ENCODE assay signal across 21 cellular contexts in the genomic region with DNA sequence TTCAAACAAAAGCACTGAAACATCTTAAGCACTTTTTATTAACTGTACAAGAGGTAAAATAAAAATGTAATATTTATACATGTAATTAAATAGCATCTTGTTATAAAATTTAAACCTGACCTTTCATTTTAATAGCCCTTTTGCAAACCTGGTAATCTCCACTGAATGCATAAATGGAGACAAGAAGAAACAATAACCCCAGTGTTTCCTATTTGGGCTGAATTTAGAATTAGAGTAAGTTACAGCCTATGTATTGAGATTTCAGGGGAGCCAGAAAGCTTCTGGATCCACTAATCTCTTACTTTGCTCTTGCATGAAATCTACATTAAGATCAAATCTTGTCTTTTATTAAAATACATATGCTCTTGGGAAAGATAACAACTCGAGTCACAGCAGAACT.
DNase-seq lines count a peak whose midpoint lies in the region; ATAC-seq, FAIRE-seq and TF ChIP-seq lines count a peak whose summit lies in the region.
"Had no signal": no experiment of that assay in that cellular context is flagged by ENCODE, and none has a peak within 500 bp of the region (broad histone marks: within the 10 kb centered on the region; RNA-seq: fewer than 3 reads in every experiment).

No MANE protein-coding gene starts in this region.

- WGBS in SK-N-SH (ENCODE audit: low lambda C conversion rate): 50% methylated on average over 1 of the region's 1 CpG

- H3K4me3 ChIP-seq in SK-N-SH (ENCODE audit: low read depth in 2 of 2, low read length in 1 of 2) (no peak overlapping the region), astrocyte (ENCODE audit: insufficient read depth, low read depth, low read length) (no peak overlapping the region), keratinocyte (ENCODE audit: control insufficient read depth in 2 of 3, extremely low read depth in 1 of 3, insufficient read depth in 2 of 3, low read depth in 1 of 3, low read length in 3 of 3) (peak overlapping the region in 2 of 3 experiments; percentile 22 to 36), thoracic aorta (no peak overlapping the region)

- no peaks in the 10 kb centered on the region for H3K9me3 ChIP-seq in SK-N-SH
- no peaks in the 10 kb centered on the region for H3K9me3 ChIP-seq in astrocyte (ENCODE audit: insufficient read depth, low read depth, low read length)
- no peaks in the 10 kb centered on the region for H3K9me3 ChIP-seq in keratinocyte (ENCODE audit: control insufficient read depth, low read depth, low read length)
- no peaks in the 10 kb centered on the region for H3K9me3 ChIP-seq in thoracic aorta

- H2AFZ ChIP-seq in SK-N-SH (ENCODE audit: low read depth) (peak overlapping the region; percentile 59; the same call in 1 of the 2 replicates), astrocyte (ENCODE audit: low read depth, low read length) (peak overlapping the region; percentile 7), keratinocyte (ENCODE audit: control insufficient read depth, low read length) (peak overlapping the region; percentile 60)

- no peaks in the 10 kb centered on the region for H3K36me3 Mint-ChIP-seq in astrocyte (ENCODE audit: low read depth, unreplicated experiment)
- H3K36me3 Mint-ChIP-seq in T-helper 2 cell treated with Interferon-gamma antibody and Interleukin-4, amounts not matched to agents 5 μg/mL and 100 μg/mL, for 36 hours (ENCODE audit: low read depth): no peaks in the 10 kb centered on the region
- H3K36me3 Mint-ChIP-seq: CD4-positive, alpha-beta memory T cell had no signal

- FAIRE-seq in astrocyte (lab: Jason Lieb, UNC) (no peak), keratinocyte (lab: Jason Lieb, UNC) (no peak)
- FAIRE-seq: H1, RCC 7860 had no signal

- POLR2A ChIA-PET in SK-N-SH (lab: Yijun Ruan, JAX): no interaction called here

- H3K4me1 ChIP-seq in SK-N-SH (ENCODE audit: control insufficient read depth in 1 of 2, insufficient read depth in 2 of 2, low read depth in 1 of 2, low read length in 1 of 2): no peaks in the 10 kb centered on the region
- peaks cover 12% of the 10 kb centered on the region for H3K4me1 ChIP-seq in astrocyte (ENCODE audit: insufficient read depth, low read length)
- peaks cover 24% of the 10 kb centered on the region for H3K4me1 ChIP-seq in keratinocyte (ENCODE audit: control insufficient read depth, extremely low read depth, insufficient read depth, low read length)
- H3K4me1 ChIP-seq in thoracic aorta (ENCODE audit: control insufficient read depth in 1 of 2, low read depth in 2 of 2): peaks cover 10 to 16% of the 10 kb centered on the region in 2 donors

- H3K79me2 ChIP-seq in SK-N-SH (ENCODE audit: insufficient read depth) (no peaks in the 10 kb centered on the region; the same call in 1 of the 2 replicates), astrocyte (ENCODE audit: insufficient read depth, low read length) (no peaks in the 10 kb centered on the region), keratinocyte (ENCODE audit: control insufficient read depth, insufficient read depth, low read length) (no peaks in the 10 kb centered on the region)

- TF ChIP-seq CTCF in SK-N-SH (IDR thresholded peaks at IDR 0.05) (no peak), astrocyte (IDR thresholded peaks at IDR 0.05; ENCODE audit: insufficient read depth, low read depth, low read length) (no peak), keratinocyte (optimal IDR thresholded peaks at IDR 0.05 in 1 of 3, IDR thresholded peaks at IDR 0.05 in 1 of 3, conservative IDR thresholded peaks at IDR 0.05 in 1 of 3; ENCODE audit: extremely low read depth in 1 of 3, insufficient read depth in 2 of 3, low read length in 3 of 3) (no peak), thoracic aorta (IDR thresholded peaks at IDR 0.05) (no peak), GM10266 (IDR thresholded peaks at IDR 0.05; ENCODE audit: control insufficient read depth, insufficient read depth, low read depth, missing control alignments) (no peak)

- no peaks in the 10 kb centered on the region for H3K27me3 ChIP-seq in SK-N-SH (ENCODE audit: insufficient read depth)
- H3K27me3 ChIP-seq in astrocyte (ENCODE audit: insufficient read depth, low read length): no peaks in the 10 kb centered on the region
- no peaks in the 10 kb centered on the region for H3K27me3 ChIP-seq in keratinocyte (ENCODE audit: control insufficient read depth, extremely low read depth, insufficient read depth, low read length)
- no peaks in the 10 kb centered on the region for H3K27me3 ChIP-seq in thoracic aorta (replicated peaks; ENCODE audit: insufficient read depth)

- no peaks in the 10 kb centered on the region for H3K9me3 Mint-ChIP-seq in astrocyte (ENCODE audit: unreplicated experiment)
- peaks cover 11% of the 10 kb centered on the region for H3K9me3 Mint-ChIP-seq in T-helper 2 cell treated with Interferon-gamma antibody and Interleukin-4, amounts not matched to agents 5 μg/mL and 100 μg/mL, for 36 hours

- DNase-seq in SK-N-SH (no peak), astrocyte (ENCODE audit: low read depth) (no peak), keratinocyte (ENCODE audit: low read depth, low spot score) (no peak), thoracic aorta (ENCODE audit: low spot score) (no peak), inferior parietal cortex (ENCODE audit: extremely low spot score) (no peak), GM10266 (ENCODE audit: extremely low spot score) (no peak)
- no peak for DNase-seq in T-helper 2 cell treated with Interferon-gamma antibody and Interleukin-4, amounts not matched to agents 5 μg/mL and 100 μg/mL, for 36 hours (ENCODE audit: low spot score)
- DNase-seq: CD4-positive, alpha-beta memory T cell; DMS 273 treated with DMSO at 0.1 percent for 48 hours; GF-D8; Karpas-422; MM.1S; NCI-H1092 treated with DMSO at 0.1 percent for 48 hours; NCI-H2107; NCI-H2227 treated with DMSO at 0.1 percent for 48 hours; NCI-H524; SHP77 had no signal

- H3K36me3 ChIP-seq in SK-N-SH (replicated peaks in 1 of 2; ENCODE audit: control insufficient read depth in 1 of 2, insufficient read depth in 2 of 2, low read length in 1 of 2) (no peaks in the 10 kb centered on the region), astrocyte (ENCODE audit: insufficient read depth, low read length) (no peaks in the 10 kb centered on the region), keratinocyte (ENCODE audit: control insufficient read depth in 2 of 2, extremely low read depth in 1 of 2, insufficient read depth in 2 of 2, low read length in 2 of 2) (no peaks in the 10 kb centered on the region), thoracic aorta (no peaks in the 10 kb centered on the region)

- H3K4me2 ChIP-seq in SK-N-SH: no peak overlapping the region
- H3K4me2 ChIP-seq in astrocyte (ENCODE audit: low read length): peak overlapping the region; percentile 42
- peak overlapping the region; percentile 67 for H3K4me2 ChIP-seq in keratinocyte (ENCODE audit: control insufficient read depth, extremely low read depth, insufficient read depth, low read depth, low read length)

- no peaks in the 10 kb centered on the region for H3K9me2 ChIP-seq in SK-N-SH

- dilution Hi-C loops in keratinocyte (cut with MboI; ENCODE audit: extremely low pct_ligation_motif_present, low sequenced_read_pairs): no loop called here

- H3K27ac Mint-ChIP-seq in astrocyte (ENCODE audit: unreplicated experiment): peak overlapping the region; percentile 65
- H3K27ac Mint-ChIP-seq in T-helper 2 cell treated with Interferon-gamma antibody and Interleukin-4, amounts not matched to agents 5 μg/mL and 100 μg/mL, for 36 hours: no peak overlapping the region

- H3K4me3 Mint-ChIP-seq in astrocyte (ENCODE audit: unreplicated experiment): no peak overlapping the region
- no peak overlapping the region for H3K4me3 Mint-ChIP-seq in T-helper 2 cell treated with Interferon-gamma antibody and Interleukin-4, amounts not matched to agents 5 μg/mL and 100 μg/mL, for 36 hours
- H3K4me3 Mint-ChIP-seq: CD4-positive, alpha-beta memory T cell had no signal

- CTCF ChIA-PET in SK-N-SH (lab: Yijun Ruan, JAX): interaction anchor here (0.7 kb wide), 1 partner anchor 556 kb away, joined by 3 read pairs; no protein-coding TSS in a partner anchor

- H3K27ac ChIP-seq in SK-N-SH (ENCODE audit: low read depth in 2 of 2, low read length in 1 of 2) (no peak overlapping the region; a peak in 1 of 4 replicates), astrocyte (ENCODE audit: low read depth, low read length) (peak overlapping the region; percentile 41), keratinocyte (ENCODE audit: control insufficient read depth, insufficient read depth, low read length) (peak overlapping the region; percentile 84), thoracic aorta (peak overlapping the region; percentile 1 to 35)
- H3K27ac ChIP-seq: 22Rv1 had no signal

- TF ChIP-seq RAD21 in SK-N-SH (IDR thresholded peaks at IDR 0.05; ENCODE audit: low read length): no peak

- peaks cover 7% of the 10 kb centered on the region for H3F3A ChIP-seq in SK-N-SH (replicated peaks; ENCODE audit: insufficient read depth)

- no peak for TF ChIP-seq EP300 in SK-N-SH (IDR thresholded peaks at IDR 0.05; ENCODE audit: borderline replicate concordance in 1 of 2, low read depth in 1 of 2, low read length in 1 of 2)

- no peak for ATAC-seq in SK-N-SH treated with all-trans-retinoic acid at 6 μM for 48 hours
- no peak for ATAC-seq in thoracic aorta (ENCODE audit: insufficient number of reproducible peaks, low FRiP score, low read depth)

- no peak overlapping the region for H3K9ac ChIP-seq in SK-N-SH
- H3K9ac ChIP-seq in astrocyte (ENCODE audit: low read length): no peak overlapping the region
- H3K9ac ChIP-seq in keratinocyte (ENCODE audit: control insufficient read depth, extremely low read depth, insufficient read depth, low read length): peak overlapping the region; percentile 38

- H3K4me1 Mint-ChIP-seq in astrocyte (ENCODE audit: low read depth, unreplicated experiment): peaks cover 13% of the 10 kb centered on the region
- H3K4me1 Mint-ChIP-seq in T-helper 2 cell treated with Interferon-gamma antibody and Interleukin-4, amounts not matched to agents 5 μg/mL and 100 μg/mL, for 36 hours (ENCODE audit: low read depth): no peaks in the 10 kb centered on the region
- H3K4me1 Mint-ChIP-seq: CD4-positive, alpha-beta memory T cell had no signal

- H4K20me1 ChIP-seq in SK-N-SH (ENCODE audit: insufficient read depth): no peaks in the 10 kb centered on the region
- no peaks in the 10 kb centered on the region for H4K20me1 ChIP-seq in astrocyte (ENCODE audit: insufficient read depth, low read length)
- H4K20me1 ChIP-seq in keratinocyte (ENCODE audit: control insufficient read depth, extremely low read depth, insufficient read depth, low read length): no peaks in the 10 kb centered on the region

- no peaks in the 10 kb centered on the region for H3K9me1 ChIP-seq in keratinocyte (ENCODE audit: control insufficient read depth, extremely low read depth, insufficient read depth, low read length)

- no peaks in the 10 kb centered on the region for H3K27me3 Mint-ChIP-seq in astrocyte (ENCODE audit: low read depth, unreplicated experiment)
- no peaks in the 10 kb centered on the region for H3K27me3 Mint-ChIP-seq in T-helper 2 cell treated with Interferon-gamma antibody and Interleukin-4, amounts not matched to agents 5 μg/mL and 100 μg/mL, for 36 hours (ENCODE audit: low read depth)
- H3K27me3 Mint-ChIP-seq: CD4-positive, alpha-beta memory T cell had no signal

TF ChIP-seq in SK-N-SH, 30 proteins besides CTCF, POLR2A, EP300 and RAD21 (continues in another document):
- no peak for TF ChIP-seq MXI1 (IDR thresholded peaks at IDR 0.05; ENCODE audit: low read depth, low read length)

TF ChIP-seq in SK-N-SH treated with all-trans-retinoic acid at 6 μM for 48 hours, 23 proteins besides CTCF, POLR2A, EP300 and RAD21 (continues in another document):
- TF ChIP-seq RARB (CRISPR knock-in tag; IDR thresholded peaks at IDR 0.05): no peak
- no peak for TF ChIP-seq TOX (CRISPR knock-in tag; IDR thresholded peaks at IDR 0.05; ENCODE audit: borderline replicate concordance)

Comparison
In these comparisons a context has a peak if more than half of its experiments do, and no peak if none do; other contexts are left out.
1. H2AFZ ChIP-seq: peak in every context shown above with its lines; median percentile 60 in keratinocyte; 59 in SK-N-SH; 7 in astrocyte.
2. H3K27ac ChIP-seq: peak in astrocyte (single experiment), keratinocyte (single experiment) and thoracic aorta (2 of 2); none in SK-N-SH (0 of 2).
3. H3K4me3 ChIP-seq: peak in keratinocyte (2 of 3); none in SK-N-SH (0 of 2), astrocyte (single experiment) and thoracic aorta (single experiment).